31 cellular contexts compared by ENCODE assay signal in genomic region chr2:60172801-60173200, GRCh38.
"Had no signal": no experiment of that assay in that cellular context is flagged by ENCODE, and none has a peak within 500 bp of the region (broad histone marks: within the 10 kb centered on the region; RNA-seq: fewer than 3 reads in every experiment).

No MANE protein-coding gene starts in this region.

- FAIRE-seq: small intestine, urothelium cell line had no signal

- H3K79me2 ChIP-seq: parathyroid adenoma had no signal

- H3K9me3 Mint-ChIP-seq: naive B cell; naive thymus-derived CD8-positive, alpha-beta T cell; natural killer cell treated with Interleukin-12 subunit alpha and Interleukin-12 subunit beta and Interleukin-15 and Interleukin-18, amount 100 ng/mL, for 72 hours; nephron progenitor cell; neural crest cell; stimulated activated memory B cell treated with anti-CD40 and anti-IgM and Interleukin-4, amounts not matched to agents 10 μg/mL and 1 μg/mL and 100 μg/mL, for 72 hours; stimulated activated naive CD8-positive, alpha-beta T cell treated with anti-CD3 and anti-CD28 coated beads, Interleukin-15, amount 100 ng/mL, for 72 hours had no signal

- H3K36me3 Mint-ChIP-seq: naive B cell; naive thymus-derived CD8-positive, alpha-beta T cell; natural killer cell treated with Interleukin-12 subunit alpha and Interleukin-12 subunit beta and Interleukin-15 and Interleukin-18, amount 100 ng/mL, for 72 hours; stimulated activated memory B cell treated with anti-CD40 and anti-IgM and Interleukin-4, amounts not matched to agents 10 μg/mL and 1 μg/mL and 100 μg/mL, for 72 hours had no signal

- ATAC-seq: naive thymus-derived CD8-positive, alpha-beta T cell; natural killer cell treated with Interleukin-12 subunit alpha and Interleukin-12 subunit beta and Interleukin-15 and Interleukin-18, amount 100 ng/mL, for 72 hours; psoas muscle; right cardiac atrium; sciatic nerve; stimulated activated memory B cell treated with anti-CD40 and anti-IgM and Interleukin-4, amounts not matched to agents 10 μg/mL and 1 μg/mL and 100 μg/mL, for 72 hours; stimulated activated naive CD8-positive, alpha-beta T cell treated with anti-CD3 and anti-CD28 coated beads, Interleukin-15, amount 100 ng/mL, for 72 hours; stimulated activated naive CD8-positive, alpha-beta T cell treated with anti-CD3 and anti-CD28 coated beads, Interleukin-15, Interleukin-2, amounts not matched to agents 100 U/mL and 50 U/mL, for 24 hours had no signal

- H3K4me1 Mint-ChIP-seq: naive B cell; nephron progenitor cell; neural crest cell; stimulated activated naive CD8-positive, alpha-beta T cell treated with anti-CD3 and anti-CD28 coated beads, Interleukin-15, amount 100 ng/mL, for 72 hours had no signal

- H2AFZ ChIP-seq: parathyroid adenoma had no signal

- H3K4me1 ChIP-seq: parathyroid adenoma, psoas muscle, suprapubic skin, testis, thyroid gland, tibial nerve, upper lobe of left lung, vagina had no signal

- H3K9me3 ChIP-seq: ovary, psoas muscle, suprapubic skin, testis, thyroid gland, tibial nerve, upper lobe of left lung, vagina had no signal

- H3K9ac ChIP-seq: parathyroid adenoma had no signal

- H3K27me3 ChIP-seq: ovary, suprapubic skin, testis, thyroid gland, tibial nerve, upper lobe of left lung, vagina had no signal

- H3K36me3 ChIP-seq: ovary, suprapubic skin, thyroid gland, tibial nerve, upper lobe of left lung, vagina had no signal

- H3K4me3 ChIP-seq: ovary, psoas muscle, suprapubic skin, testis, thyroid gland, tibial nerve, upper lobe of left lung, vagina had no signal

- H3K27ac Mint-ChIP-seq: naive thymus-derived CD8-positive, alpha-beta T cell; natural killer cell treated with Interleukin-12 subunit alpha and Interleukin-12 subunit beta and Interleukin-15 and Interleukin-18, amount 100 ng/mL, for 72 hours; nephron progenitor cell; progenitor cell of endocrine pancreas; stimulated activated memory B cell treated with anti-CD40 and anti-IgM and Interleukin-4, amounts not matched to agents 10 μg/mL and 1 μg/mL and 100 μg/mL, for 72 hours; stimulated activated naive CD8-positive, alpha-beta T cell treated with anti-CD3 and anti-CD28 coated beads, Interleukin-15, amount 100 ng/mL, for 72 hours had no signal

- H3K27ac ChIP-seq: ovary, parathyroid adenoma, psoas muscle, suprapubic skin, testis, thyroid gland, tibial nerve, upper lobe of left lung, vagina had no signal

- H3K4me3 Mint-ChIP-seq: naive B cell; naive thymus-derived CD8-positive, alpha-beta T cell; natural killer cell treated with Interleukin-12 subunit alpha and Interleukin-12 subunit beta and Interleukin-15 and Interleukin-18, amount 100 ng/mL, for 72 hours; nephron progenitor cell; neural crest cell; stimulated activated memory B cell treated with anti-CD40 and anti-IgM and Interleukin-4, amounts not matched to agents 10 μg/mL and 1 μg/mL and 100 μg/mL, for 72 hours; stimulated activated naive CD8-positive, alpha-beta T cell treated with anti-CD3 and anti-CD28 coated beads, Interleukin-15, amount 100 ng/mL, for 72 hours had no signal

- H3K27me3 Mint-ChIP-seq: naive B cell; natural killer cell treated with Interleukin-12 subunit alpha and Interleukin-12 subunit beta and Interleukin-15 and Interleukin-18, amount 100 ng/mL, for 72 hours; progenitor cell of endocrine pancreas; stimulated activated memory B cell treated with anti-CD40 and anti-IgM and Interleukin-4, amounts not matched to agents 10 μg/mL and 1 μg/mL and 100 μg/mL, for 72 hours; stimulated activated naive CD8-positive, alpha-beta T cell treated with anti-CD3 and anti-CD28 coated beads, Interleukin-15, amount 100 ng/mL, for 72 hours had no signal

- DNase-seq: naive B cell; naive thymus-derived CD8-positive, alpha-beta T cell; nephron progenitor cell; occipital lobe; ovary; posterior cingulate gyrus; psoas muscle; right cardiac atrium; small intestine; stimulated activated CD4-positive, alpha-beta T cell treated with anti-CD3 and anti-CD28 coated beads, Interleukin-15, amount 100 ng/mL, for 24 hours; stimulated activated CD4-positive, alpha-beta T cell treated with anti-CD3 and anti-CD28 coated beads, Interleukin-4, amount 100 ng/mL, for 1 hour; stimulated activated CD4-positive, alpha-beta T cell treated with anti-CD3 and anti-CD28 coated beads, Interleukin-4, amount 100 ng/mL, for 4 hours; stimulated activated CD8-positive, alpha-beta memory T cell treated with anti-CD3 and anti-CD28 coated beads, Interleukin-4, amount 100 ng/mL, for 48 hours; stimulated activated naive CD4-positive, alpha-beta T cell; stimulated activated naive CD8-positive, alpha-beta T cell treated with anti-CD3 and anti-CD28 coated beads, Interleukin-15, amount 100 ng/mL, for 72 hours; stimulated activated naive CD8-positive, alpha-beta T cell treated with anti-CD3 and anti-CD28 coated beads, Interleukin-15, Interleukin-2, amounts not matched to agents 100 U/mL and 50 U/mL, for 24 hours; substantia nigra; testis; thyroid gland; trophoblast cell; upper lobe of left lung had no signal
